In genomic region chr5:138929571-138929955, GRCh38 we compare ENCODE assay signal across 19 cellular contexts. TPM values are rescaled to one million over a fixed set of nuclear protein-coding genes. Genes with fewer than 3 reads are reported as not detected.
DNase-seq lines count a peak whose midpoint lies in the region; ATAC-seq and TF ChIP-seq lines count a peak whose summit lies in the region.
"Had no signal": no experiment of that assay in that cellular context is flagged by ENCODE, and none has a peak within 500 bp of the region (broad histone marks: within the 10 kb centered on the region; RNA-seq: fewer than 3 reads in every experiment).

No MANE protein-coding gene starts in this region.

- H3K27me3 Mint-ChIP-seq in MCF 10A (ENCODE audit: insufficient read depth, unreplicated experiment) (no peaks in the 10 kb centered on the region), brain (no peaks in the 10 kb centered on the region)
- no peaks in the 10 kb centered on the region for H3K27me3 Mint-ChIP-seq in activated T-cell treated with anti-CD3 and anti-CD28 coated beads, Interleukin-2, amount 50 U/mL, for 4 hours (ENCODE audit: low read depth)

- TF ChIP-seq CTCF in breast epithelium (IDR thresholded peaks at IDR 0.05): no peak
- no peak for TF ChIP-seq CTCF in MCF 10A (IDR thresholded peaks at IDR 0.05; ENCODE audit: unreplicated experiment)
- TF ChIP-seq CTCF in brain (conservative IDR thresholded peaks at IDR 0.05): no peak

- H3K4me3 Mint-ChIP-seq in MCF 10A (ENCODE audit: unreplicated experiment): no peak overlapping the region
- H3K4me3 Mint-ChIP-seq in brain: no peak overlapping the region
- no peak overlapping the region for H3K4me3 Mint-ChIP-seq in activated T-cell treated with anti-CD3 and anti-CD28 coated beads, Interleukin-2, amount 50 U/mL, for 4 hours

- H3K27ac ChIP-seq in breast epithelium (peak overlapping the region; percentile 36 to 51), layer of hippocampus (ENCODE audit: low read depth, low read length) (peak overlapping the region; percentile 86), temporal lobe (ENCODE audit: low read depth, low read length) (peak overlapping the region; percentile 96)
- H3K27ac ChIP-seq: BLaER1 treated with 17β-estradiol and CSF1 and Interleukin-3, amounts not matched to agents 10 nM and 100 nM; KMS-11 had no signal

- TF ChIP-seq POLR2A in breast epithelium (IDR thresholded peaks at IDR 0.05): no peak

- H3K4me1 ChIP-seq in breast epithelium: no peaks in the 10 kb centered on the region

- H3K4me3 ChIP-seq in breast epithelium: no peak overlapping the region
- H3K4me3 ChIP-seq: BLaER1 treated with 17β-estradiol and CSF1 and Interleukin-3, amounts not matched to agents 10 nM and 100 nM; MG63 had no signal

- intact Hi-C loops in breast epithelium (cut with DNase I; ENCODE audit: low total_unique reads) (no loop called here), MCF 10A (cut with micrococcal nuclease) (no loop called here)

- POLR2A ChIA-PET in MCF 10A (lab: Yijun Ruan, JAX): no interaction called here

- H3K27me3 ChIP-seq in breast epithelium: no peaks in the 10 kb centered on the region
- H3K27me3 ChIP-seq in layer of hippocampus (ENCODE audit: control insufficient read depth, insufficient read depth, low read length): no peaks in the 10 kb centered on the region
- H3K27me3 ChIP-seq: BLaER1 treated with 17β-estradiol and CSF1 and Interleukin-3, amounts not matched to agents 10 nM and 100 nM; MG63 had no signal

- H3K36me3 Mint-ChIP-seq in MCF 10A (ENCODE audit: insufficient read depth, unreplicated experiment) (peaks cover 99% of the 10 kb centered on the region), brain (peaks cover 84% of the 10 kb centered on the region)
- peaks cover 17% of the 10 kb centered on the region for H3K36me3 Mint-ChIP-seq in activated T-cell treated with anti-CD3 and anti-CD28 coated beads, Interleukin-2, amount 50 U/mL, for 4 hours (ENCODE audit: insufficient read depth)

- BruUV-seq in MCF 10A (replicated peaks; lab: Mats Ljungman, UMichigan): no TSS peak

- no peak for DNase-seq in breast epithelium (ENCODE audit: low spot score in 2 of 2)
- no peak for DNase-seq in MCF 10A (ENCODE audit: unreplicated experiment)
- DNase-seq in activated CD4-positive, alpha-beta T cell treated with anti-CD3 and anti-CD28 coated beads for 1 hour: no peak
- DNase-seq in activated T-cell treated with anti-CD3 and anti-CD28 coated beads, Interleukin-2, amount 50 U/mL, for 4 hours: no peak
- DNase-seq: 8988T, EL, H7, MG63, NCI-H1105 treated with DMSO at 0.1 percent for 48 hours, NCI-H187, NCI-H2171 treated with DMSO at 0.1 percent for 48 hours, NCI-H82 had no signal

- H3K4me1 Mint-ChIP-seq in MCF 10A (ENCODE audit: insufficient read depth, unreplicated experiment) (no peaks in the 10 kb centered on the region), brain (peaks cover 32% of the 10 kb centered on the region)
- H3K4me1 Mint-ChIP-seq in activated T-cell treated with anti-CD3 and anti-CD28 coated beads, Interleukin-2, amount 50 U/mL, for 4 hours (ENCODE audit: low read depth): no peaks in the 10 kb centered on the region

- no peak for ATAC-seq in GM19397 (IDR thresholded peaks at IDR 0.05; ENCODE audit: unreplicated experiment)
- ATAC-seq in activated T-cell treated with anti-CD3 and anti-CD28 coated beads, Interleukin-2, amount 50 U/mL, for 4 hours: no peak
- ATAC-seq: HepG2 had no signal

- H3K9me3 ChIP-seq in breast epithelium: no peaks in the 10 kb centered on the region
- H3K9me3 ChIP-seq: BLaER1 treated with 17β-estradiol and CSF1 and Interleukin-3, amounts not matched to agents 10 nM and 100 nM; MG63 had no signal

- CTCF ChIA-PET in MCF 10A (lab: Yijun Ruan, JAX): no interaction called here

- H3K9me3 Mint-ChIP-seq in MCF 10A (ENCODE audit: unreplicated experiment) (no peaks in the 10 kb centered on the region), brain (no peaks in the 10 kb centered on the region)
- no peaks in the 10 kb centered on the region for H3K9me3 Mint-ChIP-seq in activated T-cell treated with anti-CD3 and anti-CD28 coated beads, Interleukin-2, amount 50 U/mL, for 4 hours

- H3K36me3 ChIP-seq in breast epithelium: peaks cover 23% of the 10 kb centered on the region

- H3K27ac Mint-ChIP-seq in MCF 10A (ENCODE audit: low read depth, unreplicated experiment) (no peak overlapping the region), brain (peak overlapping the region in 4 of 5 experiments; percentile 79 to 93 (median 90))

RNA-seq across cellular contexts. Expression of gene LRRTM2, which starts 54.4 kb away (rescaled TPM):
- total RNA-seq in breast epithelium: 1 to 10 TPM in 2 of 3 donors, under 1 TPM in 1; under 0.01 to 1.4 (median 1.0) TPM
- not detected in 2 replicates for total RNA-seq in MCF 10A (2022)
- 2.8 TPM for polyA plus RNA-seq in brain (ENCODE audit: insufficient read depth, low read depth, low replicate concordance)
- 118 TPM for total RNA-seq in temporal lobe
- under 1 TPM; 0.05 to 0.33 (median 0.20) TPM for total RNA-seq in activated T-cell treated with anti-CD3 and anti-CD28 coated beads, Interleukin-2, amount 50 U/mL, for 4 hours
- total RNA-seq: H7, HepG2 had no signal
- polyA plus RNA-seq: HepG2 had no signal

Comparison
In these comparisons a context has a peak if more than half of its experiments do, and no peak if none do; other contexts are left out.
1. H3K27ac ChIP-seq: peak in every context shown above with its lines; median percentile 96 in temporal lobe; 86 in layer of hippocampus; 44 in breast epithelium.
2. RNA of gene LRRTM2, which starts 54.4 kb away (total RNA-seq): 118 TPM in temporal lobe (single experiment); under 0.01 to 1.4 TPM in breast epithelium, 0.05 to 0.33 TPM in activated T-cell treated with anti-CD3 and anti-CD28 coated beads, Interleukin-2, amount 50 U/mL, for 4 hours and not detected in MCF 10A; every median in the first group is over 10 times any median in the second.